In genomic region chr9:107489687-107490605, GRCh38 we compare ENCODE assay signal across 8 cellular contexts. TPM values are rescaled to one million over a fixed set of nuclear protein-coding genes. Genes with fewer than 3 reads are reported as not detected.
DNase-seq lines count a peak whose midpoint lies in the region; ATAC-seq and TF ChIP-seq lines count a peak whose summit lies in the region.

Gene KLF4 (minus strand): TSS chr9:107489769. CDS start chr9:107489172, 597 bp downstream.

- H3K27me3 ChIP-seq in dorsolateral prefrontal cortex = peaks cover 0 to 20% (median 0%) of the 10 kb centered on the region in 45 donors
- peaks cover 0 to 5% (median under 1%) of the 10 kb centered on the region in 4 donors for H3K27me3 ChIP-seq in liver (ENCODE audit: control insufficient read depth in 4 of 4, insufficient read depth in 4 of 4, low read length in 3 of 4)

- DNase-seq in A172 (ENCODE audit: low spot score) (peak; percentile 82), NCI-H446 (lab: John Stamatoyannopoulos, UW) (peak; percentile 34 to 73), dorsolateral prefrontal cortex (peak; percentile 33 to 88 (median 79))
- peak; percentile 34 for DNase-seq in activated CD4-positive, alpha-beta T cell treated with anti-CD3 and anti-CD28 coated beads, Interleukin-2, amount 50 U/mL, for 1 hour
- peak; percentile 77 for DNase-seq in stimulated activated CD4-positive, alpha-beta T cell treated with anti-CD3 and anti-CD28 coated beads, Interleukin-1b, Interleukin-23, amount 100 ng/mL, for 48 hours

- H3K9me3 ChIP-seq in liver (ENCODE audit: control insufficient read depth in 4 of 4, low read length in 3 of 4) = no peaks in the 10 kb centered on the region

- H3K9ac ChIP-seq in liver (ENCODE audit: low read depth in 1 of 2, low read length in 2 of 2) = peak within 1 kb of the TSS; percentile 71 to 82

- peak within 1 kb of the TSS; percentile 44 to 89 (median 70) for H3K4me3 ChIP-seq in dorsolateral prefrontal cortex
- peak within 1 kb of the TSS; percentile 47 to 73 (median 62) for H3K4me3 ChIP-seq in liver (ENCODE audit: low read depth in 1 of 3, low read length in 3 of 3)

- no peak for TF ChIP-seq RAD21 in liver (IDR thresholded peaks at IDR 0.05)

- intact Hi-C loops in dorsolateral prefrontal cortex (cut with DNase I) = loop anchor here (1.0 to 10.0 kb wide), 8 partner anchors 145 to 1275 kb away; no protein-coding TSS in a partner anchor

- H3K27ac ChIP-seq in dorsolateral prefrontal cortex = peak within 1 kb of the TSS in 50 of 59 donors; percentile 4 to 92 (median 72)
- peak within 1 kb of the TSS; percentile 57 to 77 for H3K27ac ChIP-seq in liver (ENCODE audit: low read depth in 1 of 2, low read length in 2 of 2)

- TF ChIP-seq CTCF in dorsolateral prefrontal cortex (IDR thresholded peaks at IDR 0.05 in 54 of 56, conservative IDR thresholded peaks at IDR 0.05 in 2 of 56; ENCODE audit: low read depth in 1 of 56, partially characterized antibody in 56 of 56) (peak in 6 of 56 donors; percentile 7 to 37 (median 17)), liver (IDR thresholded peaks at IDR 0.05; ENCODE audit: low read depth, low read length, missing input control) (no peak)

- H3K36me3 ChIP-seq in liver (ENCODE audit: control insufficient read depth in 4 of 4, insufficient read depth in 3 of 4, low read depth in 1 of 4, low read length in 3 of 4) = peaks cover 0 to 5% (median 0%) of the 10 kb centered on the region in 4 donors

- WGBS in liver = 2% methylated on average over 101 of the region's 101 CpGs

- peaks cover 11 to 39% (median 22%) of the 10 kb centered on the region in 4 donors for H3K4me1 ChIP-seq in liver (ENCODE audit: control insufficient read depth in 4 of 4, insufficient read depth in 4 of 4, low read length in 3 of 4)

- peak; percentile 47 for ATAC-seq in GM18870 (IDR thresholded peaks at IDR 0.05; ENCODE audit: unreplicated experiment)
- peak; percentile 68 for ATAC-seq in HG03139 (IDR thresholded peaks at IDR 0.05; ENCODE audit: unreplicated experiment)

TF ChIP-seq in liver, 16 proteins besides CTCF, POLR2A, EP300 and RAD21:
- TF ChIP-seq MAX (IDR thresholded peaks at IDR 0.05) (no peak), TAF1 (conservative IDR thresholded peaks at IDR 0.05) (no peak), YY1 (IDR thresholded peaks at IDR 0.05) (peak; percentile 34), REST (IDR thresholded peaks at IDR 0.05) (no peak)
TF ChIP-seq in liver: peak in this region for 1.

RNA-seq across cellular contexts. Expression of gene KLF4, which starts in this region (rescaled TPM):
- total RNA-seq in A172 (2014; rRNA removed; shearing (Covaris generic)) = 5.4 and 6.4 TPM in 2 replicates
- 10 to 100 TPM in 43 of 120 experiments, 1 to 10 TPM in 77; 1.7 to 32.7 (median 8.3) TPM for total RNA-seq in dorsolateral prefrontal cortex
- 1 to 10 TPM; 3.8 to 7.4 TPM for total RNA-seq in liver
- polyA plus RNA-seq in liver = 1 to 10 TPM; 1.1 to 2.7 TPM

Comparison
In these comparisons a context has a peak if more than half of its experiments do, and no peak if none do; other contexts are left out.
1. Peak in every context shown above with its lines: DNase-seq, ATAC-seq, H3K4me3 ChIP-seq and H3K27ac ChIP-seq.